ENCODE assay signal across 14 cellular contexts in the genomic region with DNA sequence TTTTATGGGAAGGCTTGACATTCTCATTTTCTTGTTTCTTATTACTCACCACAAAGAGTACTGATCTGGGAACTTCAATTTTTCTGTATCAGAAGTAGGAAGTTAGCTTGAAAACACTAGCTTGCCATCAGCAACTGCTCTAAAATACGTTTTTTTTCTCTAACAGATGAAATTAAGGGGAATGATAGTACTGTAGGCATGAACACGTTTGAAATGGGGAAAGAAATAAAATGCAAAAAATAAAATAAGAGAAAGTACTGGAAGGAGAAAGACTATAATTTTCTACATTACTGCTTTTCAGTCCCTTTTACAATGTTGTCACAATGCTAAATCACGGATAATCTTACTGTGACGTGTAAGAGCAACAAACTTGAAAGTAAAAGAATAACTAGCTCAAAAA. TPM values are rescaled to one million over a fixed set of nuclear protein-coding genes. Genes with fewer than 3 reads are reported as not detected.
A peak's percentile ranks its signal among the peaks of the same experiment; 100 is the strongest.
DNase-seq lines count a peak whose midpoint lies in the region; ATAC-seq, FAIRE-seq and TF ChIP-seq lines count a peak whose summit lies in the region.
"Had no signal": no experiment of that assay in that cellular context is flagged by ENCODE, and none has a peak within 500 bp of the region (broad histone marks: within the 10 kb centered on the region; RNA-seq: fewer than 3 reads in every experiment).

No MANE protein-coding gene starts in this region.

- no TSS peak for BruUV-seq in HepG2 (replicated peaks; lab: Mats Ljungman, UMichigan)

- no peaks in the 10 kb centered on the region for H3K9me3 ChIP-seq in HepG2 (ENCODE audit: low read length)
- H3K9me3 ChIP-seq in right lobe of liver, result no peaks in the 10 kb centered on the region
- H3K9me3 ChIP-seq in kidney (ENCODE audit: control insufficient read depth in 1 of 2, low read length in 2 of 2), result no peaks in the 10 kb centered on the region
- H3K9me3 ChIP-seq in thoracic aorta, result no peaks in the 10 kb centered on the region
- H3K9me3 ChIP-seq: testis had no signal

- H3K27ac ChIP-seq in HepG2 (ENCODE audit: extremely low read length, insufficient read depth, low read length) (no peak overlapping the region), right lobe of liver (no peak overlapping the region), kidney (ENCODE audit: low read depth in 2 of 2, low read length in 2 of 2) (no peak overlapping the region), thoracic aorta (no peak overlapping the region)
- H3K27ac ChIP-seq: C4-2B, testis had no signal

- H4K20me1 ChIP-seq in HepG2 (ENCODE audit: insufficient read depth, low read length), result no peaks in the 10 kb centered on the region

- H3K79me2 ChIP-seq in HepG2 (ENCODE audit: insufficient read depth, low read length), result no peaks in the 10 kb centered on the region

- TF ChIP-seq EP300 in HepG2 (IDR thresholded peaks at IDR 0.05; ENCODE audit: low read depth in 2 of 2, low read length in 2 of 2) (no peak), HepG2 (CRISPR knock-in tag; IDR thresholded peaks at IDR 0.05; ENCODE audit: borderline replicate concordance) (no peak)

- H3K4me1 Mint-ChIP-seq in activated T-helper 1 cell treated with anti-CD3 and anti-CD28 coated beads, Interleukin-12 subunit alpha, Interleukin-12 subunit beta, Interleukin-2, Interleukin-4 antibody, amounts not matched to agents 30 ng/mL and 10 ng/mL and 1 ng/mL, durations not matched to agents 14 hours and 24 hours and 36 hours (ENCODE audit: low read depth), result peaks cover 21% of the 10 kb centered on the region

- no peaks in the 10 kb centered on the region for H3K9me3 Mint-ChIP-seq in activated T-helper 1 cell treated with anti-CD3 and anti-CD28 coated beads, Interleukin-12 subunit alpha, Interleukin-12 subunit beta, Interleukin-2, Interleukin-4 antibody, amounts not matched to agents 30 ng/mL and 10 ng/mL and 1 ng/mL, durations not matched to agents 14 hours and 24 hours and 36 hours

- peak overlapping the region; percentile 80 for H3K4me2 ChIP-seq in HepG2 (ENCODE audit: low read depth, low read length)

- CTCF ChIA-PET in HepG2 (lab: Yijun Ruan, JAX; ENCODE audit: low intra/inter-chr PET ratio, low total read pairs), result no interaction called here

- FAIRE-seq in HepG2 (lab: Jason Lieb, UNC), result no peak
- FAIRE-seq in kidney (lab: Jason Lieb, UNC), result no peak

- H2AFZ ChIP-seq in HepG2 (ENCODE audit: low read length), result peak overlapping the region; percentile 86

- H3K27me3 ChIP-seq in HepG2 (ENCODE audit: control insufficient read depth in 1 of 2, insufficient read depth in 2 of 2, low read length in 2 of 2) (no peaks in the 10 kb centered on the region), right lobe of liver (no peaks in the 10 kb centered on the region), thoracic aorta (replicated peaks; ENCODE audit: insufficient read depth) (no peaks in the 10 kb centered on the region)
- H3K27me3 ChIP-seq: testis had no signal

- TF ChIP-seq RAD21 in HepG2 (CRISPR knock-in tag; IDR thresholded peaks at IDR 0.05), result no peak

- H3K4me3 ChIP-seq in HepG2 (replicated peaks in 1 of 3; ENCODE audit: insufficient read depth in 1 of 3, low read depth in 2 of 3, low read length in 3 of 3) (peak overlapping the region in 2 of 3 experiments; percentile 60 to 73; a peak in 4 of 6 replicates), right lobe of liver (no peak overlapping the region), kidney (ENCODE audit: low read length in 2 of 2) (peak overlapping the region; percentile 79 to 82), thoracic aorta (peak overlapping the region; percentile 73)

- no peak for TF ChIP-seq POLR2A in HepG2 (IDR thresholded peaks at IDR 0.05; ENCODE audit: insufficient read depth in 1 of 2, low read depth in 2 of 2, low read length in 2 of 2)
- TF ChIP-seq POLR2A in right lobe of liver (IDR thresholded peaks at IDR 0.05), result no peak

- WGBS in HepG2 (ENCODE audit: low lambda C conversion rate), result 27% methylated on average over 4 of the region's 4 CpGs
- 10% methylated on average over 4 of the region's 4 CpGs for WGBS in right lobe of liver (ENCODE audit: insufficient coverage, low coverage, low lambda C conversion rate, missing lambda C conversion rate)

- no peak overlapping the region for H3K9ac ChIP-seq in HepG2 (ENCODE audit: insufficient read depth, low read depth, low read length)
- H3K9ac ChIP-seq in kidney (ENCODE audit: low read length in 2 of 2), result no peak overlapping the region

- H3K4me3 Mint-ChIP-seq in activated T-helper 1 cell treated with anti-CD3 and anti-CD28 coated beads, Interleukin-12 subunit alpha, Interleukin-12 subunit beta, Interleukin-2, Interleukin-4 antibody, amounts not matched to agents 30 ng/mL and 10 ng/mL and 1 ng/mL, durations not matched to agents 14 hours and 24 hours and 36 hours, result peak overlapping the region; percentile 93

- H3K36me3 ChIP-seq in HepG2 (replicated peaks in 1 of 2; ENCODE audit: control insufficient read depth in 1 of 2, insufficient read depth in 2 of 2, low read length in 2 of 2) (no peaks in the 10 kb centered on the region), right lobe of liver (no peaks in the 10 kb centered on the region), kidney (ENCODE audit: control insufficient read depth in 1 of 2, insufficient read depth in 2 of 2, low read length in 2 of 2) (no peaks in the 10 kb centered on the region), thoracic aorta (no peaks in the 10 kb centered on the region)

- in situ Hi-C loops in HepG2 (cut with HindIII; ENCODE audit: extremely low pct_ligation_motif_present, low pct_unique_long_range_greater_than_20kb), result no loop called here

- no peak for DNase-seq in HepG2 (ENCODE audit: low spot score)
- DNase-seq in right lobe of liver, result no peak
- DNase-seq in activated T-helper 1 cell treated with anti-CD3 and anti-CD28 coated beads, Interleukin-12 subunit alpha, Interleukin-12 subunit beta, Interleukin-2, Interleukin-4 antibody, amounts not matched to agents 30 ng/mL and 10 ng/mL and 1 ng/mL, durations not matched to agents 14 hours and 24 hours and 36 hours (ENCODE audit: low spot score), result no peak
- DNase-seq in kidney, result no peak
- no peak for DNase-seq in thoracic aorta (ENCODE audit: low spot score)
- DNase-seq in NCI-H2227 treated with DMSO at 0.1 percent for 48 hours (lab: John Stamatoyannopoulos, UW), result no peak
- DNase-seq in GM19240 (ENCODE audit: insufficient read length, low spot score), result no peak
- no peak for DNase-seq in NCI-H2107 (lab: John Stamatoyannopoulos, UW)
- DNase-seq: H9, left colon, NCI-H2081 treated with DMSO at 0.1 percent for 48 hours, testis had no signal

- no peaks in the 10 kb centered on the region for H3K36me3 Mint-ChIP-seq in activated T-helper 1 cell treated with anti-CD3 and anti-CD28 coated beads, Interleukin-12 subunit alpha, Interleukin-12 subunit beta, Interleukin-2, Interleukin-4 antibody, amounts not matched to agents 30 ng/mL and 10 ng/mL and 1 ng/mL, durations not matched to agents 14 hours and 24 hours and 36 hours (ENCODE audit: low read depth)

- H3K27ac Mint-ChIP-seq in activated T-helper 1 cell treated with anti-CD3 and anti-CD28 coated beads, Interleukin-12 subunit alpha, Interleukin-12 subunit beta, Interleukin-2, Interleukin-4 antibody, amounts not matched to agents 30 ng/mL and 10 ng/mL and 1 ng/mL, durations not matched to agents 14 hours and 24 hours and 36 hours, result no peak overlapping the region
- H3K27ac Mint-ChIP-seq: H9 had no signal

- POLR2A ChIA-PET in HepG2 (lab: Yijun Ruan, JAX), result no interaction called here

- H3K27me3 Mint-ChIP-seq in activated T-helper 1 cell treated with anti-CD3 and anti-CD28 coated beads, Interleukin-12 subunit alpha, Interleukin-12 subunit beta, Interleukin-2, Interleukin-4 antibody, amounts not matched to agents 30 ng/mL and 10 ng/mL and 1 ng/mL, durations not matched to agents 14 hours and 24 hours and 36 hours (ENCODE audit: insufficient read depth), result peaks cover 2% of the 10 kb centered on the region

- intact Hi-C loops in HepG2 (cut with micrococcal nuclease; ENCODE audit: unreplicated experiment) (loop anchor here (10.0 kb wide), 2 partner anchors 122 to 128 kb away; no protein-coding TSS in a partner anchor), right lobe of liver (cut with DNase I) (no loop called here), kidney (cut with DNase I) (no loop called here)
- intact Hi-C loops in activated T-helper 1 cell treated with anti-CD3 and anti-CD28 coated beads, Interleukin-12 subunit alpha, Interleukin-12 subunit beta, Interleukin-2, Interleukin-4 antibody, amounts not matched to agents 30 ng/mL and 10 ng/mL and 1 ng/mL, durations not matched to agents 14 hours and 24 hours and 36 hours (cut with micrococcal nuclease), result loop anchor here (2.0 to 5.0 kb wide), 4 partner anchors 389 to 1478 kb away; partner anchors contain the start of genes ATG4A, MORC4, PRPS1 and PSMD10

- TF ChIP-seq CTCF in HepG2 (CRISPR knock-in tag; IDR thresholded peaks at IDR 0.05) (no peak), right lobe of liver (IDR thresholded peaks at IDR 0.05) (no peak), kidney (IDR thresholded peaks at IDR 0.05; ENCODE audit: borderline replicate concordance, extremely low read depth, insufficient read depth) (no peak), thoracic aorta (IDR thresholded peaks at IDR 0.05) (no peak)

- H3K4me1 ChIP-seq in HepG2 (ENCODE audit: insufficient read depth, low read length) (peaks cover 10% of the 10 kb centered on the region), right lobe of liver (no peaks in the 10 kb centered on the region), kidney (ENCODE audit: control insufficient read depth in 1 of 2, insufficient read depth in 1 of 2, low read depth in 1 of 2, low read length in 2 of 2) (no peaks in the 10 kb centered on the region), thoracic aorta (ENCODE audit: control insufficient read depth in 1 of 2, low read depth in 2 of 2) (no peaks in the 10 kb centered on the region)
- H3K4me1 ChIP-seq: testis had no signal

- ATAC-seq in HepG2 (no peak), right lobe of liver (no peak), thoracic aorta (ENCODE audit: insufficient number of reproducible peaks, low FRiP score, low read depth) (no peak)
- ATAC-seq: left colon, SK-N-SH treated with all-trans-retinoic acid at 6 μM for 48 hours had no signal

RNA-seq across cellular contexts. Expression of gene RADX, which starts 1.5 kb away (rescaled TPM):
- total RNA-seq in HepG2 (2016; rRNA removed; fragmentation: Illumina TruSeq; extraction: Trizol), result 2.6 and 2.7 TPM in 2 replicates
- total RNA-seq in HepG2 (2016; cell fraction: cytosol; rRNA removed; fragmentation: Illumina TruSeq; extraction: Trizol; ENCODE audit: low read depth), result 0.18 TPM in 1 of 2 replicates, not detected in the other
- 2.4 and 2.7 TPM in 2 replicates for total RNA-seq in HepG2 (2016; cell fraction: insoluble cytoplasmic fraction; rRNA removed; fragmentation: Illumina TruSeq; extraction: Trizol)
- 0.48 and 0.49 TPM in 2 replicates for total RNA-seq in HepG2 (2016; cell fraction: membrane; rRNA removed; fragmentation: Illumina TruSeq; extraction: Trizol)
- total RNA-seq in HepG2 (2016; cell fraction: nucleus; rRNA removed; fragmentation: Illumina TruSeq; extraction: Trizol), result 5.1 and 6.6 TPM in 2 replicates
- polyA plus RNA-seq in HepG2 (2011; rRNA removed), result 1.1 and 1.3 TPM in 2 replicates
- polyA plus RNA-seq in HepG2 (2011; cell fraction: cytosol; rRNA removed), result 0.21 and 0.28 TPM in 2 replicates
- 2.1 and 3.8 TPM in 2 replicates for polyA plus RNA-seq in HepG2 (2011; cell fraction: nucleus; rRNA removed)
- 1.6 and 1.7 TPM in 2 replicates for polyA plus RNA-seq in HepG2 (2012)
- polyA plus RNA-seq in HepG2 (2016; cell fraction: cytosol; fragmentation: Illumina TruSeq; extraction: Trizol; ENCODE audit: low read depth), result 0.08 and 0.10 TPM in 2 replicates
- polyA plus RNA-seq in HepG2 (2016; cell fraction: insoluble cytoplasmic fraction; fragmentation: Illumina TruSeq; extraction: Trizol; ENCODE audit: low read depth), result 2.3 and 2.4 TPM in 2 replicates
- 0.19 and 0.35 TPM in 2 replicates for polyA plus RNA-seq in HepG2 (2016; cell fraction: membrane; fragmentation: Illumina TruSeq; extraction: Trizol; ENCODE audit: low read depth)
- 6.9 and 13.2 TPM in 2 replicates for polyA plus RNA-seq in HepG2 (2016; cell fraction: nucleus; fragmentation: Illumina TruSeq; extraction: Trizol; ENCODE audit: insufficient read depth, low read depth)
- polyA minus RNA-seq in HepG2 (2011; rRNA and poly(A)+ RNA removed; ENCODE audit: low replicate concordance), result 0.14 TPM in 1 of 2 replicates, not detected in the other
- 0.30 and 0.35 TPM in 2 replicates for polyA minus RNA-seq in HepG2 (2011; cell fraction: cytosol; rRNA and poly(A)+ RNA removed)
- 4.4 and 5.2 TPM in 2 replicates for polyA minus RNA-seq in HepG2 (2011; cell fraction: nucleus; rRNA and poly(A)+ RNA removed)
- total RNA-seq in right lobe of liver, result 1 to 10 TPM in 5 of 6 experiments, under 1 TPM in 1; 0.55 to 1.7 (median 1.3) TPM
- total RNA-seq in activated T-helper 1 cell treated with anti-CD3 and anti-CD28 coated beads, Interleukin-12 subunit alpha, Interleukin-12 subunit beta, Interleukin-2, Interleukin-4 antibody, amounts not matched to agents 30 ng/mL and 10 ng/mL and 1 ng/mL, durations not matched to agents 14 hours and 24 hours and 36 hours, result 5.6 and 6.3 TPM in 2 replicates
- total RNA-seq in kidney, result 4.7 TPM
- 3.2 TPM for polyA plus RNA-seq in kidney (ENCODE audit: insufficient read depth, low read depth, low replicate concordance)
- 1 to 10 TPM in 1 of 2 donors, under 1 TPM in 1; 0.81 to 4.9 TPM for total RNA-seq in thoracic aorta

Comparison
In these comparisons a context has a peak if more than half of its experiments do, and no peak if none do; other contexts are left out.
1. H3K4me3 ChIP-seq: peak in HepG2 (2 of 3), kidney (2 of 2) and thoracic aorta (single experiment); none in right lobe of liver (0 of 3).
2. intact Hi-C loops: an anchor here in HepG2 (10.0 kb wide) and activated T-helper 1 cell treated with anti-CD3 and anti-CD28 coated beads, Interleukin-12 subunit alpha, Interleukin-12 subunit beta, Interleukin-2, Interleukin-4 antibody, amounts not matched to agents 30 ng/mL and 10 ng/mL and 1 ng/mL, durations not matched to agents 14 hours and 24 hours and 36 hours (2.0 to 5.0 kb wide); none called in right lobe of liver and kidney.